In the genomic region with DNA sequence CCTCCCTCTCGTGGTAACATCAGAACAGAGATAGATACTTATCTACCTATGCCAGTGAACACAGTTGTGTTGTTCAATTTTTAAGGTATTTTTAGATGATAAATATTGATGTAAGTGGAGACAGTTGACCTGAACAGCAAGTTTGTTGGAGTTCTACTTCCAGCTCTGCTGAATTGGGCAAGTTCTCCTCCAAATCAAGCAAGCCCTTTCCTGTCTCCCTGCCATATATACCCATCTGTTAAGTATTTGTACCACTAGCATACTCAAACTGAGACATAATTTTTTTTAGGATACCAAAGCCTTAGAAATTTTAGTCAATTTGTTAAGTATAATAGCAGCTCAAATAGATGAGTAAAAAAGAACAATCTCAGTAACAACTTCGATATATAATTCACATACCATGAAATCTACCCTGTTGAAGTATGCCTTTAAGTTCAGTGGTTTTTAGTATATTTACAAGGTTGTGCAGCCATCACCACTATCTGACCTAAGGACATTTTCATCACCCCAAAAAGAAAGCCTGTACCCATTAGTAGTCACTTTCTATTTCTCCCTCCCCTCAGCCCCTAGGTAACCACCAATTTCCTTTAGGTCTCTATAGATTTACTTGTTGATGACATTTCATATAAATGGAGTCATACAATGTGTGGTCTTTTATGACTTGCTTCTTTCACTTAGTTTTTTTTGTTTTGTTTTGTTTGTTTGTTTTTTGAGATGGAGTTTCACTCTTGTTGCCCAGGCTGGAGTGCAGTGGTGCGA, we compare ENCODE assay signal across 22 cellular contexts.
DNase-seq lines count a peak whose midpoint lies in the region; ATAC-seq, FAIRE-seq and TF ChIP-seq lines count a peak whose summit lies in the region.
"Had no signal": no experiment of that assay in that cellular context is flagged by ENCODE, and none has a peak within 500 bp of the region (broad histone marks: within the 10 kb centered on the region; RNA-seq: fewer than 3 reads in every experiment).

No MANE protein-coding gene starts in this region.

- ATAC-seq in natural killer cell treated with Interleukin-12 subunit alpha and Interleukin-12 subunit beta and Interleukin-15 and Interleukin-18, amount 100 ng/mL, for 72 hours, result peak in 1 of 2 donors; percentile 56

- peak; percentile 44 for FAIRE-seq in GM18507 (lab: Jason Lieb, UNC)
- FAIRE-seq: kidney had no signal

- H3K9me3 ChIP-seq in ovary, result no peaks in the 10 kb centered on the region
- H3K9me3 ChIP-seq: right atrium auricular region, thoracic aorta had no signal

- H3K4me1 Mint-ChIP-seq in activated T-cell treated with anti-CD3 and anti-CD28 coated beads, Interleukin-2, amount 50 U/mL, for 24 hours (ENCODE audit: low read depth), result peaks cover 55% of the 10 kb centered on the region
- H3K4me1 Mint-ChIP-seq in activated naive CD8-positive, alpha-beta T cell (ENCODE audit: low read depth), result peaks cover 49% of the 10 kb centered on the region
- H3K4me1 Mint-ChIP-seq in natural killer cell treated with Interleukin-12 subunit alpha and Interleukin-12 subunit beta and Interleukin-15 and Interleukin-18, amount 100 ng/mL, for 72 hours (ENCODE audit: low read depth in 2 of 2), result peaks cover 29 to 38% of the 10 kb centered on the region in 2 donors

- H3K27me3 ChIP-seq in ovary, result no peaks in the 10 kb centered on the region
- H3K27me3 ChIP-seq: right atrium auricular region had no signal

- no peak overlapping the region for H3K4me3 ChIP-seq in ovary
- H3K4me3 ChIP-seq: lung, right atrium auricular region, thoracic aorta had no signal

- no peaks in the 10 kb centered on the region for H3K27me3 Mint-ChIP-seq in activated T-cell treated with anti-CD3 and anti-CD28 coated beads, Interleukin-2, amount 50 U/mL, for 24 hours
- H3K27me3 Mint-ChIP-seq in activated naive CD8-positive, alpha-beta T cell, result no peaks in the 10 kb centered on the region
- no peaks in the 10 kb centered on the region for H3K27me3 Mint-ChIP-seq in natural killer cell treated with Interleukin-12 subunit alpha and Interleukin-12 subunit beta and Interleukin-15 and Interleukin-18, amount 100 ng/mL, for 72 hours

- no peak for TF ChIP-seq CTCF in ovary (IDR thresholded peaks at IDR 0.05)

- no peak for DNase-seq in activated T-cell treated with anti-CD3 and anti-CD28 coated beads, Interleukin-2, amount 50 U/mL, for 24 hours
- DNase-seq in activated T-cell treated with anti-CD3 and anti-CD28 coated beads, Interleukin-2, amount 50 U/mL, for 1 hour, result no peak
- DNase-seq in GM18507 (ENCODE audit: extremely low spot score, insufficient read length, low read depth) (no peak), ovary (no peak), NCI-H1105 treated with DMSO at 0.1 percent for 48 hours (lab: John Stamatoyannopoulos, UW) (no peak), HT-29 (ENCODE audit: low spot score) (no peak)
- no peak for DNase-seq in natural killer cell treated with Interleukin-12 subunit alpha and Interleukin-12 subunit beta and Interleukin-15 and Interleukin-18, amount 100 ng/mL, for 72 hours (ENCODE audit: low spot score)
- DNase-seq: activated effector memory CD4-positive, alpha-beta T cell treated with Interleukin-2 at 50 U/mL for 16 hours; DMS53; GF-D8; GOT3; Karpas-422; kidney; NCI-H187 treated with DMSO at 0.1 percent for 48 hours; NCI-H2227 treated with DMSO at 0.1 percent for 48 hours; NCI-H82; OCI-M1; Right ventricle myocardium superior had no signal

- no peak overlapping the region for H3K27ac ChIP-seq in ovary
- H3K27ac ChIP-seq: right atrium auricular region, thoracic aorta had no signal

- no peak overlapping the region for H3K4me3 Mint-ChIP-seq in activated T-cell treated with anti-CD3 and anti-CD28 coated beads, Interleukin-2, amount 50 U/mL, for 24 hours
- peak overlapping the region; percentile 27 for H3K4me3 Mint-ChIP-seq in activated naive CD8-positive, alpha-beta T cell
- no peak overlapping the region for H3K4me3 Mint-ChIP-seq in natural killer cell treated with Interleukin-12 subunit alpha and Interleukin-12 subunit beta and Interleukin-15 and Interleukin-18, amount 100 ng/mL, for 72 hours

- 95 to 97% (median 96%) methylated on average over 3 of the region's 3 CpGs for WGBS in ovary, 3 donors

- H3K9me3 Mint-ChIP-seq in activated T-cell treated with anti-CD3 and anti-CD28 coated beads, Interleukin-2, amount 50 U/mL, for 24 hours, result no peaks in the 10 kb centered on the region
- H3K9me3 Mint-ChIP-seq in activated naive CD8-positive, alpha-beta T cell (ENCODE audit: low read depth), result no peaks in the 10 kb centered on the region
- H3K9me3 Mint-ChIP-seq in natural killer cell treated with Interleukin-12 subunit alpha and Interleukin-12 subunit beta and Interleukin-15 and Interleukin-18, amount 100 ng/mL, for 72 hours, result no peaks in the 10 kb centered on the region

- no peak for TF ChIP-seq POLR2A in ovary (IDR thresholded peaks at IDR 0.05)

- TF ChIP-seq EP300 in ovary (IDR thresholded peaks at IDR 0.05), result no peak

- H3K4me1 ChIP-seq in ovary (ENCODE audit: insufficient read depth), result no peaks in the 10 kb centered on the region
- H3K4me1 ChIP-seq: right atrium auricular region had no signal

- intact Hi-C loops in ovary (cut with DNase I), result no loop called here

- peaks cover 92% of the 10 kb centered on the region for H3K36me3 Mint-ChIP-seq in activated T-cell treated with anti-CD3 and anti-CD28 coated beads, Interleukin-2, amount 50 U/mL, for 24 hours (ENCODE audit: low read depth)
- peaks cover 38% of the 10 kb centered on the region for H3K36me3 Mint-ChIP-seq in activated naive CD8-positive, alpha-beta T cell
- H3K36me3 Mint-ChIP-seq in natural killer cell treated with Interleukin-12 subunit alpha and Interleukin-12 subunit beta and Interleukin-15 and Interleukin-18, amount 100 ng/mL, for 72 hours, result peaks cover 43% of the 10 kb centered on the region

- no peaks in the 10 kb centered on the region for H3K36me3 ChIP-seq in ovary

- peak overlapping the region; percentile 67 for H3K27ac Mint-ChIP-seq in activated T-cell treated with anti-CD3 and anti-CD28 coated beads, Interleukin-2, amount 50 U/mL, for 24 hours
- H3K27ac Mint-ChIP-seq in activated naive CD8-positive, alpha-beta T cell, result peak overlapping the region; percentile 81
- peak overlapping the region; percentile 52 to 65 for H3K27ac Mint-ChIP-seq in natural killer cell treated with Interleukin-12 subunit alpha and Interleukin-12 subunit beta and Interleukin-15 and Interleukin-18, amount 100 ng/mL, for 72 hours
